In genomic region chr19:49152218-49152550, GRCh38 we compare ENCODE assay signal across 11 cellular contexts. TPM values are rescaled to one million over a fixed set of nuclear protein-coding genes. Genes with fewer than 3 reads are reported as not detected.
A peak's percentile ranks its signal among the peaks of the same experiment; 100 is the strongest.
DNase-seq lines count a peak whose midpoint lies in the region; TF ChIP-seq lines count a peak whose summit lies in the region.
"Had no signal": no experiment of that assay in that cellular context is flagged by ENCODE, and none has a peak within 500 bp of the region (broad histone marks: within the 10 kb centered on the region; RNA-seq: fewer than 3 reads in every experiment).

No MANE protein-coding gene starts in this region.

- peaks cover 44% of the 10 kb centered on the region for H3K36me3 Mint-ChIP-seq in Caco-2 (ENCODE audit: insufficient read depth, unreplicated experiment)
- H3K36me3 Mint-ChIP-seq in neural crest cell (ENCODE audit: low read depth), result no peaks in the 10 kb centered on the region

- H3K4me1 Mint-ChIP-seq in Caco-2 (ENCODE audit: low read depth, unreplicated experiment), result peaks cover 25% of the 10 kb centered on the region
- H3K4me1 Mint-ChIP-seq in neural crest cell, result peaks cover 35% of the 10 kb centered on the region

- H3K4me3 ChIP-seq in Caco-2 (ENCODE audit: low read depth, low read length) (no peak overlapping the region), HUES6 (ENCODE audit: low read depth, low read length) (peak overlapping the region; percentile 47), esophagus squamous epithelium (no peak overlapping the region), BE2C (ENCODE audit: low read depth, low read length) (no peak overlapping the region)

- H3K27me3 Mint-ChIP-seq in Caco-2 (ENCODE audit: insufficient read depth, unreplicated experiment) (peaks cover under 1% of the 10 kb centered on the region), neural crest cell (ENCODE audit: low read depth) (peaks cover 28% of the 10 kb centered on the region)

- POLR2A ChIA-PET in Caco-2 (lab: Charles Lee), result interaction anchor here (0.6 kb wide), 1 partner anchor 18 kb away, joined by 9 read pairs; no protein-coding TSS in a partner anchor

- 34 to 55% methylated on average over 6 to 7 of the region's 7 CpGs for WGBS in esophagus squamous epithelium, 2 donors

- TF ChIP-seq CTCF in Caco-2 (IDR thresholded peaks at IDR 0.05; ENCODE audit: insufficient read depth in 1 of 2, low read depth in 1 of 2, low read length in 1 of 2, severe bottlenecking in 1 of 2, unreplicated experiment in 1 of 2), result no peak
- TF ChIP-seq CTCF in esophagus squamous epithelium (IDR thresholded peaks at IDR 0.05), result no peak
- TF ChIP-seq CTCF in neural crest cell (conservative IDR thresholded peaks at IDR 0.05), result no peak
- TF ChIP-seq CTCF in BE2C (IDR thresholded peaks at IDR 0.05; ENCODE audit: low read depth, low read length), result no peak

- TF ChIP-seq POLR2A in esophagus squamous epithelium (IDR thresholded peaks at IDR 0.05), result no peak

- no peak for DNase-seq in Caco-2
- no peak for DNase-seq in esophagus squamous epithelium (lab: John Stamatoyannopoulos, UW)
- no peak for DNase-seq in neural crest cell (ENCODE audit: low read depth, low spot score)
- no peak for DNase-seq in activated T-cell treated with anti-CD3 and anti-CD28 coated beads, Interleukin-2, amount 50 U/mL, for 1 hour
- DNase-seq in superior temporal gyrus (ENCODE audit: extremely low spot score), result no peak
- no peak for DNase-seq in BE2C
- DNase-seq: foreskin melanocyte, occipital lobe had no signal

- H3K27ac Mint-ChIP-seq in Caco-2 (ENCODE audit: unreplicated experiment) (no peak overlapping the region), neural crest cell (ENCODE audit: unreplicated experiment) (no peak overlapping the region)
- H3K27ac Mint-ChIP-seq: activated T-helper 2 cell treated with anti-CD3 and anti-CD28 coated beads, Interferon-gamma antibody, Interleukin-2, Interleukin-4, amounts not matched to agents 10 μg/mL and 5 μg/mL and 100 μg/mL, durations not matched to agents 14 hours and 24 hours and 36 hours; effector memory CD8-positive, alpha-beta T cell had no signal

- H3K4me3 Mint-ChIP-seq in Caco-2 (ENCODE audit: unreplicated experiment) (peak overlapping the region; percentile 91), neural crest cell (peak overlapping the region; percentile 85)

- no peak overlapping the region for H3K9ac ChIP-seq in HUES6 (ENCODE audit: low read length)

- H3K27ac ChIP-seq in HUES6 (ENCODE audit: low read depth, low read length) (no peak overlapping the region), esophagus squamous epithelium (peak overlapping the region in 3 of 4 donors; percentile 83 to 86 (median 84))

- H3K27me3 ChIP-seq in Caco-2 (replicated peaks; ENCODE audit: control insufficient read depth, insufficient read depth, low read length) (no peaks in the 10 kb centered on the region), HUES6 (ENCODE audit: control insufficient read depth, insufficient read depth, low read length) (peaks cover 41% of the 10 kb centered on the region), esophagus squamous epithelium (peaks cover 0 to 7% (median 0%) of the 10 kb centered on the region in 4 donors), BE2C (no peaks in the 10 kb centered on the region)

- H3K36me3 ChIP-seq in Caco-2 (ENCODE audit: control insufficient read depth, insufficient read depth, low read length), result no peaks in the 10 kb centered on the region
- no peaks in the 10 kb centered on the region for H3K36me3 ChIP-seq in HUES6 (ENCODE audit: control insufficient read depth, insufficient read depth, low read length)
- no peaks in the 10 kb centered on the region for H3K36me3 ChIP-seq in esophagus squamous epithelium
- no peaks in the 10 kb centered on the region for H3K36me3 ChIP-seq in BE2C

- H3K9me3 Mint-ChIP-seq in Caco-2 (ENCODE audit: unreplicated experiment) (peaks cover 13% of the 10 kb centered on the region), neural crest cell (peaks cover 9% of the 10 kb centered on the region)
- H3K9me3 Mint-ChIP-seq: activated T-helper 2 cell treated with anti-CD3 and anti-CD28 coated beads, Interferon-gamma antibody, Interleukin-2, Interleukin-4, amounts not matched to agents 10 μg/mL and 5 μg/mL and 100 μg/mL, durations not matched to agents 14 hours and 24 hours and 36 hours; effector memory CD8-positive, alpha-beta T cell had no signal

- intact Hi-C loops in Caco-2 (cut with micrococcal nuclease; ENCODE audit: unreplicated experiment) (no loop called here), esophagus squamous epithelium (cut with DNase I) (no loop called here)

- BruUV-seq in Caco-2 (replicated peaks; lab: Mats Ljungman, UMichigan), result no TSS peak

- H3K4me1 ChIP-seq in Caco-2 (peaks cover 13% of the 10 kb centered on the region), HUES6 (ENCODE audit: control insufficient read depth, insufficient read depth, low read length) (peaks cover 31% of the 10 kb centered on the region), esophagus squamous epithelium (peaks cover 25 to 48% (median 27%) of the 10 kb centered on the region in 3 donors), BE2C (peaks cover 5% of the 10 kb centered on the region)

- CTCF ChIA-PET in Caco-2 (lab: Charles Lee), result interaction anchor here (1.4 to 4.6 kb wide), 2 partner anchors 19 to 55 kb away, joined by 3 to 32 read pairs; no protein-coding TSS in a partner anchor

- H3K9me3 ChIP-seq in Caco-2, result no peaks in the 10 kb centered on the region
- no peaks in the 10 kb centered on the region for H3K9me3 ChIP-seq in HUES6 (ENCODE audit: control insufficient read depth, insufficient read depth, low read depth, low read length)
- no peaks in the 10 kb centered on the region for H3K9me3 ChIP-seq in esophagus squamous epithelium
- H3K9me3 ChIP-seq in BE2C, result no peaks in the 10 kb centered on the region

RNA-seq across cellular contexts. Expression of gene HRC, which starts 3.0 kb away (rescaled TPM):
- total RNA-seq in Caco-2 (2022) (not detected in 2 replicates), esophagus squamous epithelium (1 to 10 TPM in 1 of 4 donors, under 1 TPM in 3; 0.13 to 1.1 (median 0.38) TPM), neural crest cell (0.84 and 1.6 TPM in 2 replicates)
- polyA plus RNA-seq in BE2C (2012; ENCODE audit: insufficient read depth, insufficient read length, low read depth), result 0.22 TPM
- total RNA-seq: activated T-helper 2 cell treated with anti-CD3 and anti-CD28 coated beads, Interferon-gamma antibody, Interleukin-2, Interleukin-4, amounts not matched to agents 10 μg/mL and 5 μg/mL and 100 μg/mL, durations not matched to agents 14 hours and 24 hours and 36 hours had no signal

RNA-seq across cellular contexts. Expression of gene TRPM4, which starts 5.4 kb away (rescaled TPM):
- total RNA-seq in Caco-2 (2022) (27.8 and 31.4 TPM in 2 replicates), esophagus squamous epithelium (10 to 100 TPM in 3 of 4 donors, 1 to 10 TPM in 1; 7.6 to 28.9 (median 18.0) TPM), neural crest cell (8.1 and 9.6 TPM in 2 replicates)
- 4.1 TPM for polyA plus RNA-seq in BE2C (2012; ENCODE audit: insufficient read depth, insufficient read length, low read depth)

RNA-seq across cellular contexts. Expression of gene PPFIA3, which starts 32.8 kb away (rescaled TPM):
- total RNA-seq in Caco-2 (2022) (11.8 and 12.7 TPM in 2 replicates), esophagus squamous epithelium (10 to 100 TPM; 10.9 to 20.9 (median 13.8) TPM), neural crest cell (21.7 and 22.7 TPM in 2 replicates)
- 44.4 TPM for polyA plus RNA-seq in BE2C (2012; ENCODE audit: insufficient read depth, insufficient read length, low read depth)

RNA-seq across cellular contexts. Expression of gene C19orf73, which starts 33.2 kb away (rescaled TPM):
- total RNA-seq in Caco-2 (2022) (1.7 and 2.1 TPM in 2 replicates), esophagus squamous epithelium (1 to 10 TPM; 2.1 to 7.4 (median 4.7) TPM), neural crest cell (1.0 and 1.3 TPM in 2 replicates)
- polyA plus RNA-seq in BE2C (2012; ENCODE audit: insufficient read depth, insufficient read length, low read depth), result 1.3 TPM

RNA-seq across cellular contexts. Expression of gene LIN7B, which starts 38.0 kb away (rescaled TPM):
- total RNA-seq in Caco-2 (2022) (11.8 and 12.7 TPM in 2 replicates), esophagus squamous epithelium (10 to 100 TPM in 2 of 4 donors, 1 to 10 TPM in 2; 5.7 to 14.1 (median 10.1) TPM), neural crest cell (5.4 and 7.5 TPM in 2 replicates)
- polyA plus RNA-seq in BE2C (2012; ENCODE audit: insufficient read depth, insufficient read length, low read depth), result 22.0 TPM
